In the genomic region with DNA sequence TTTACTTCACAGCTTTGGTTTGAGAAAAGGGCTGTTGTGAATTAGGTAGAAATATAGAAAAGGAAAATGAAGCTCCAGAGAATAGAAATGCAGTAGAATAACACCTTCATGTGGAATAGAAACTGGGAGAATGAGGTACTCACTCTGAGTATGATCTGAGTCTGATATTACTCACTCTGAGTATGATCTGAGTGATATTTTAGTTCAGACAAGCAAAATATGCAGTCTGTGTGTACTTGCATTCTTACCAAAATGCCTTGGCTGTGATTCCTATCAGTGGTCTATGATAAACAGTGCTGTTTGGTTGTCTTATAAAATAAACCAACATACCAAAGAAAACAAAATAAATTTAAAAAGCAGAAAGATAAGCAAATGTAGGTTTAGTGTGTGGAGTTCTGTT, we compare ENCODE assay signal across 24 cellular contexts.
DNase-seq lines count a peak whose midpoint lies in the region; ATAC-seq and TF ChIP-seq lines count a peak whose summit lies in the region.
"Had no signal": no experiment of that assay in that cellular context is flagged by ENCODE, and none has a peak within 500 bp of the region (broad histone marks: within the 10 kb centered on the region; RNA-seq: fewer than 3 reads in every experiment).

No MANE protein-coding gene starts in this region.

- H3K4me1 Mint-ChIP-seq in MCF 10A (ENCODE audit: insufficient read depth, unreplicated experiment) = peaks cover 35% of the 10 kb centered on the region
- peaks cover 8% of the 10 kb centered on the region for H3K4me1 Mint-ChIP-seq in endodermal cell

- TF ChIP-seq CTCF in MCF 10A (IDR thresholded peaks at IDR 0.05; ENCODE audit: unreplicated experiment) = no peak
- no peak for TF ChIP-seq CTCF in breast epithelium (IDR thresholded peaks at IDR 0.05)
- TF ChIP-seq CTCF in fibroblast of pulmonary artery (IDR thresholded peaks at IDR 0.05; ENCODE audit: low read length, missing control alignments) = no peak
- TF ChIP-seq CTCF in endodermal cell (conservative IDR thresholded peaks at IDR 0.05) = no peak

- H3K4me3 ChIP-seq in breast epithelium (no peak overlapping the region), fibroblast of pulmonary artery (replicated peaks; ENCODE audit: low read depth, low read length) (no peak overlapping the region), endodermal cell (ENCODE audit: low read length) (no peak overlapping the region)
- H3K4me3 ChIP-seq: GM23338, psoas muscle, testis had no signal

- H3K27ac ChIP-seq in breast epithelium (no peak overlapping the region), endodermal cell (ENCODE audit: low read depth, low read length) (no peak overlapping the region)
- H3K27ac ChIP-seq: 22Rv1, psoas muscle, testis, WERI-Rb-1 had no signal

- POLR2A ChIA-PET in MCF 10A (lab: Yijun Ruan, JAX) = interaction anchor here (0.8 to 1.0 kb wide), 3 partner anchors 25 to 256 kb away, joined by 3 read pairs; no protein-coding TSS in a partner anchor

- ATAC-seq in SK-N-SH treated with all-trans-retinoic acid at 6 μM for 48 hours = peak; percentile 82
- no peak for ATAC-seq in GM19328 (IDR thresholded peaks at IDR 0.05; ENCODE audit: unreplicated experiment)
- ATAC-seq: GM23338, psoas muscle had no signal

- no peaks in the 10 kb centered on the region for H3K4me1 ChIP-seq in breast epithelium
- H3K4me1 ChIP-seq in endodermal cell (ENCODE audit: control insufficient read depth, insufficient read depth, low read length) = no peaks in the 10 kb centered on the region
- H3K4me1 ChIP-seq: psoas muscle, testis had no signal

- no peak overlapping the region for H3K9ac ChIP-seq in endodermal cell (ENCODE audit: extremely low read depth, low read length, poor library complexity, severe bottlenecking)

- CTCF ChIA-PET in MCF 10A (lab: Yijun Ruan, JAX) = interaction anchor here (0.6 to 2.5 kb wide), 4 partner anchors 10 to 863 kb away, joined by 3 to 6 read pairs (median 4); no protein-coding TSS in a partner anchor

- H3K27ac Mint-ChIP-seq in MCF 10A (ENCODE audit: low read depth, unreplicated experiment) (peak overlapping the region; percentile 78), endodermal cell (no peak overlapping the region)
- H3K27ac Mint-ChIP-seq: activated CD4-positive, alpha-beta memory T cell treated with anti-CD3 and anti-CD28 coated beads for 36 hours; activated T-cell treated with anti-CD3 and anti-CD28 coated beads, Interleukin-2, amount 50 U/mL, for 24 hours; GM23338; nephron progenitor cell had no signal

- H3K36me3 Mint-ChIP-seq in MCF 10A (ENCODE audit: insufficient read depth, unreplicated experiment) (no peaks in the 10 kb centered on the region), endodermal cell (ENCODE audit: low read depth) (no peaks in the 10 kb centered on the region)
- H3K36me3 Mint-ChIP-seq: activated CD4-positive, alpha-beta memory T cell treated with anti-CD3 and anti-CD28 coated beads for 36 hours had no signal

- no peaks in the 10 kb centered on the region for H3K9me3 Mint-ChIP-seq in MCF 10A (ENCODE audit: unreplicated experiment)
- no peaks in the 10 kb centered on the region for H3K9me3 Mint-ChIP-seq in endodermal cell
- H3K9me3 Mint-ChIP-seq: activated CD4-positive, alpha-beta memory T cell treated with anti-CD3 and anti-CD28 coated beads for 36 hours; activated T-cell treated with anti-CD3 and anti-CD28 coated beads, Interleukin-2, amount 50 U/mL, for 24 hours; GM23338; nephron progenitor cell had no signal

- intact Hi-C loops in MCF 10A (cut with micrococcal nuclease) = no loop called here
- intact Hi-C loops in breast epithelium (cut with DNase I; ENCODE audit: low total_unique reads) = no loop called here

- BruUV-seq in MCF 10A (replicated peaks; lab: Mats Ljungman, UMichigan) = no TSS peak

- H3K9me3 ChIP-seq in breast epithelium (no peaks in the 10 kb centered on the region), endodermal cell (ENCODE audit: control insufficient read depth, low read length) (no peaks in the 10 kb centered on the region)
- H3K9me3 ChIP-seq: psoas muscle, testis had no signal

- DNase-seq in MCF 10A (ENCODE audit: unreplicated experiment) (no peak), breast epithelium (ENCODE audit: low spot score in 2 of 2) (no peak), fibroblast of pulmonary artery (ENCODE audit: low read depth) (peak; percentile 10), amniotic stem cell (lab: John Stamatoyannopoulos, UW) (no peak), endodermal cell (no peak), T-helper 9 cell (no peak)
- DNase-seq: activated CD4-positive, alpha-beta memory T cell treated with anti-CD3 and anti-CD28 coated beads for 36 hours; activated naive CD4-positive, alpha-beta T cell treated with anti-CD3 and anti-CD28 coated beads, Interleukin-2, amount 50 U/mL, for 16 hours; activated T-cell treated with anti-CD3 and anti-CD28 coated beads, Interleukin-2, amount 50 U/mL, for 24 hours; C1 segment of cervical spinal cord; effector CD4-positive, alpha-beta T cell; hypothalamus; NCI-H1694; NCI-H226; nephron progenitor cell; psoas muscle; Right ventricle myocardium superior; stimulated activated CD4-positive, alpha-beta T cell treated with anti-CD3 and anti-CD28 coated beads, Interleukin-12 subunit alpha, Interleukin-12 subunit beta, amount 100 ng/mL, for 4 hours; testis; WERI-Rb-1 had no signal

- H3K4me3 Mint-ChIP-seq in MCF 10A (ENCODE audit: unreplicated experiment) (no peak overlapping the region), endodermal cell (no peak overlapping the region)
- H3K4me3 Mint-ChIP-seq: activated CD4-positive, alpha-beta memory T cell treated with anti-CD3 and anti-CD28 coated beads for 36 hours; activated T-cell treated with anti-CD3 and anti-CD28 coated beads, Interleukin-2, amount 50 U/mL, for 24 hours; GM23338; nephron progenitor cell had no signal

- H3K27me3 Mint-ChIP-seq in MCF 10A (ENCODE audit: insufficient read depth, unreplicated experiment) = no peaks in the 10 kb centered on the region
- no peaks in the 10 kb centered on the region for H3K27me3 Mint-ChIP-seq in endodermal cell (ENCODE audit: insufficient read depth)
- H3K27me3 Mint-ChIP-seq: activated CD4-positive, alpha-beta memory T cell treated with anti-CD3 and anti-CD28 coated beads for 36 hours; activated T-cell treated with anti-CD3 and anti-CD28 coated beads, Interleukin-2, amount 50 U/mL, for 24 hours had no signal

- H3K36me3 ChIP-seq in breast epithelium = no peaks in the 10 kb centered on the region
- H3K36me3 ChIP-seq in endodermal cell (ENCODE audit: control insufficient read depth, insufficient read depth, low read length) = no peaks in the 10 kb centered on the region
- H3K36me3 ChIP-seq: WERI-Rb-1 had no signal

- no peaks in the 10 kb centered on the region for H3K27me3 ChIP-seq in breast epithelium
- H3K27me3 ChIP-seq in endodermal cell (ENCODE audit: control insufficient read depth, insufficient read depth, low read length, poor library complexity, severe bottlenecking) = no peaks in the 10 kb centered on the region
- H3K27me3 ChIP-seq: testis had no signal

- no peak for TF ChIP-seq POLR2A in breast epithelium (IDR thresholded peaks at IDR 0.05)

TF ChIP-seq in SK-N-SH treated with all-trans-retinoic acid at 6 μM for 48 hours, 23 proteins besides CTCF, POLR2A, EP300 and RAD21:
- no peak for TF ChIP-seq ARNTL (CRISPR knock-in tag; IDR thresholded peaks at IDR 0.05; ENCODE audit: borderline replicate concordance, low read depth)
- TF ChIP-seq SNAI2 (CRISPR knock-in tag; IDR thresholded peaks at IDR 0.05) = no peak
- no peak for TF ChIP-seq CSDC2 (CRISPR knock-in tag; IDR thresholded peaks at IDR 0.05)
- TF ChIP-seq RARB (CRISPR knock-in tag; IDR thresholded peaks at IDR 0.05) = no peak
- TF ChIP-seq ZNF8 (CRISPR knock-in tag; IDR thresholded peaks at IDR 0.05) = no peak
- peak; percentile 34; the same call in 1 of the 2 replicates for TF ChIP-seq ISL1 (CRISPR knock-in tag; IDR thresholded peaks at IDR 0.05)
TF ChIP-seq in SK-N-SH treated with all-trans-retinoic acid at 6 μM for 48 hours: peak in this region for 1.
